24 cellular contexts compared by ENCODE assay signal in genomic region chr15:62362144-62362543, GRCh38.
"Had no signal": no experiment of that assay in that cellular context is flagged by ENCODE, and none has a peak within 500 bp of the region (broad histone marks: within the 10 kb centered on the region; RNA-seq: fewer than 3 reads in every experiment).

No MANE protein-coding gene starts in this region.

- H3K4me1 ChIP-seq: Peyer's patch had no signal

- H3K4me2 ChIP-seq: PC-9 had no signal

- H3K9me3 ChIP-seq: MG63, Peyer's patch, SJCRH30 had no signal

- H3K27ac ChIP-seq: PC-9, Peyer's patch, SJCRH30 had no signal

- H2AFZ ChIP-seq: PC-9 had no signal

- ATAC-seq: Right ventricle myocardium inferior, SK-N-SH treated with all-trans-retinoic acid at 6 μM for 48 hours had no signal

- DNase-seq: Karpas-422; KG1; NCI-H1092; NCI-H1105 treated with DMSO at 0.1 percent for 48 hours; NCI-H1417 treated with DMSO at 0.1 percent for 48 hours; NCI-H187; NCI-H2029; NCI-H2081 treated with DMSO at 0.1 percent for 48 hours; NCI-H2171; NCI-H226; NCI-H446; NCI-H510A; NCI-H524 treated with DMSO at 0.1 percent for 48 hours; NCI-H69; NCI-H774; NK-92 treated with Interleukin-12 subunit alpha and Interleukin-12 subunit beta, amount 100 ng/mL, for 24 hours; OCI-M1; Peyer's patch; SHP77 treated with DMSO at 0.1 percent for 48 hours; SJCRH30 had no signal

- H3K36me3 ChIP-seq: MG63, Peyer's patch, SJCRH30 had no signal

- H3K27me3 ChIP-seq: Peyer's patch, SJCRH30 had no signal

- H3K4me3 ChIP-seq: MG63, PC-9, Peyer's patch, SJCRH30 had no signal
